ENCODE assay signal across 28 cellular contexts in the genomic region with DNA sequence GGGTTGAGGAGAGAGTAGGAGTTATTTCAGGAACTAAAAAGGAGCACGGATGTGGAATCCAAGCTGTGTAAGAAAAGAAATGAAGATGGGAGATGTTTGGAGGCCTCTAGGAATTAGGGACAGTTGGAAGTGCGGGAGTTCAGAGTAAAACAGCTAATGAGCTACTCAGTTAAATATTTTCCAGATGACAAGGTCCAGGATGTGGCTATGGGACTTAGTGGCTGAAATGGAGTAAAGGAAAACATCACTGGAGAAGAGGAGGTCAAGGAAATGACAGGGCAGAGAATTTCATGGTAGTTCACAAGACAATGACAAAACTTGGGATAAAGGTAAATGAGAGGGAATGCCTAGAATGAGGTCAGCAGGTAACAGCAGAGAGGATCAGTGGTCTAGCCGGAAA. TPM values are rescaled to one million over a fixed set of nuclear protein-coding genes. Genes with fewer than 3 reads are reported as not detected.
DNase-seq lines count a peak whose midpoint lies in the region; ATAC-seq and FAIRE-seq lines count a peak whose summit lies in the region.
"Had no signal": no experiment of that assay in that cellular context is flagged by ENCODE, and none has a peak within 500 bp of the region (broad histone marks: within the 10 kb centered on the region; RNA-seq: fewer than 3 reads in every experiment).

No MANE protein-coding gene starts in this region.

- CTCF ChIA-PET in activated naive CD4-positive, alpha-beta T cell treated with anti-CD3 and anti-CD28 coated beads, Interleukin-2, amount 10 ng/mL, durations not matched to agents 7 days and 5 days (lab: Charles Lee), result interaction anchor here (1.0 to 2.3 kb wide), 6 partner anchors 11 to 215 kb away, joined by 3 to 8 read pairs (median 5); partner anchors contain the start of gene GPR155

- FAIRE-seq in urothelium cell line (lab: Jason Lieb, UNC), result no peak

- no peak overlapping the region for H3K4me3 Mint-ChIP-seq in activated naive CD4-positive, alpha-beta T cell treated with anti-CD3 and anti-CD28 coated beads, Interleukin-2, amount 50 U/mL, for 24 hours
- no peak overlapping the region for H3K4me3 Mint-ChIP-seq in activated naive CD4-positive, alpha-beta T cell treated with anti-CD3 and anti-CD28 coated beads, Interleukin-2, amount 10 ng/mL, durations not matched to agents 7 days and 5 days
- H3K4me3 Mint-ChIP-seq: activated CD8-positive, alpha-beta T cell treated with anti-CD3 and anti-CD28 coated beads for 36 hours; B cell; stimulated activated naive CD8-positive, alpha-beta T cell treated with anti-CD3 and anti-CD28 coated beads, Interleukin-15, amount 100 ng/mL, for 72 hours had no signal

- no peaks in the 10 kb centered on the region for H3K9me3 Mint-ChIP-seq in activated naive CD4-positive, alpha-beta T cell treated with anti-CD3 and anti-CD28 coated beads, Interleukin-2, amount 50 U/mL, for 24 hours
- no peaks in the 10 kb centered on the region for H3K9me3 Mint-ChIP-seq in activated naive CD4-positive, alpha-beta T cell treated with anti-CD3 and anti-CD28 coated beads, Interleukin-2, amount 10 ng/mL, durations not matched to agents 7 days and 5 days
- H3K9me3 Mint-ChIP-seq: activated CD8-positive, alpha-beta T cell treated with anti-CD3 and anti-CD28 coated beads for 36 hours; stimulated activated naive CD8-positive, alpha-beta T cell treated with anti-CD3 and anti-CD28 coated beads, Interleukin-15, amount 100 ng/mL, for 72 hours had no signal

- H3K36me3 Mint-ChIP-seq in activated naive CD4-positive, alpha-beta T cell treated with anti-CD3 and anti-CD28 coated beads, Interleukin-2, amount 50 U/mL, for 24 hours, result peaks cover 9% of the 10 kb centered on the region
- peaks cover 40% of the 10 kb centered on the region for H3K36me3 Mint-ChIP-seq in activated naive CD4-positive, alpha-beta T cell treated with anti-CD3 and anti-CD28 coated beads, Interleukin-2, amount 10 ng/mL, durations not matched to agents 7 days and 5 days

- peaks cover 31% of the 10 kb centered on the region for H3K4me1 Mint-ChIP-seq in activated naive CD4-positive, alpha-beta T cell treated with anti-CD3 and anti-CD28 coated beads, Interleukin-2, amount 50 U/mL, for 24 hours
- peaks cover 3% of the 10 kb centered on the region for H3K4me1 Mint-ChIP-seq in activated naive CD4-positive, alpha-beta T cell treated with anti-CD3 and anti-CD28 coated beads, Interleukin-2, amount 10 ng/mL, durations not matched to agents 7 days and 5 days
- H3K4me1 Mint-ChIP-seq: B cell had no signal

- peak overlapping the region; percentile 9 for H3K27ac Mint-ChIP-seq in activated naive CD4-positive, alpha-beta T cell treated with anti-CD3 and anti-CD28 coated beads, Interleukin-2, amount 50 U/mL, for 24 hours
- H3K27ac Mint-ChIP-seq in activated naive CD4-positive, alpha-beta T cell treated with anti-CD3 and anti-CD28 coated beads, Interleukin-2, amount 10 ng/mL, durations not matched to agents 7 days and 5 days, result no peak overlapping the region
- H3K27ac Mint-ChIP-seq: activated CD8-positive, alpha-beta T cell treated with anti-CD3 and anti-CD28 coated beads for 36 hours; B cell; stimulated activated naive CD8-positive, alpha-beta T cell treated with anti-CD3 and anti-CD28 coated beads, Interleukin-15, amount 100 ng/mL, for 72 hours had no signal

- no peaks in the 10 kb centered on the region for H3K27me3 Mint-ChIP-seq in activated naive CD4-positive, alpha-beta T cell treated with anti-CD3 and anti-CD28 coated beads, Interleukin-2, amount 50 U/mL, for 24 hours
- H3K27me3 Mint-ChIP-seq in activated naive CD4-positive, alpha-beta T cell treated with anti-CD3 and anti-CD28 coated beads, Interleukin-2, amount 10 ng/mL, durations not matched to agents 7 days and 5 days, result no peaks in the 10 kb centered on the region
- H3K27me3 Mint-ChIP-seq: activated CD8-positive, alpha-beta T cell treated with anti-CD3 and anti-CD28 coated beads for 36 hours; B cell; stimulated activated naive CD8-positive, alpha-beta T cell treated with anti-CD3 and anti-CD28 coated beads, Interleukin-15, amount 100 ng/mL, for 72 hours had no signal

- no peak for ATAC-seq in GM18517 (IDR thresholded peaks at IDR 0.05; ENCODE audit: unreplicated experiment)
- ATAC-seq: activated CD8-positive, alpha-beta T cell treated with anti-CD3 and anti-CD28 coated beads for 36 hours; lower lobe of right lung; mucosa of descending colon; sciatic nerve; stimulated activated naive CD8-positive, alpha-beta T cell treated with anti-CD3 and anti-CD28 coated beads, Interleukin-15, amount 100 ng/mL, for 72 hours had no signal

- DNase-seq in activated naive CD4-positive, alpha-beta T cell treated with anti-CD3 and anti-CD28 coated beads, Interleukin-2, amount 10 ng/mL, durations not matched to agents 7 days and 5 days, result no peak
- peak; percentile 44 for DNase-seq in M059J (ENCODE audit: low read depth)
- peak; percentile 24 for DNase-seq in glomerular visceral epithelial cell (ENCODE audit: extremely low spot score)
- DNase-seq in urothelium cell line (ENCODE audit: low spot score), result no peak
- no peak for DNase-seq in HuH-7.5 (ENCODE audit: low spot score)
- DNase-seq in stimulated activated CD4-positive, alpha-beta T cell treated with anti-CD3 and anti-CD28 coated beads, Interleukin-12 subunit alpha, Interleukin-12 subunit beta, amount 100 ng/mL, for 4 hours, result no peak
- DNase-seq: 8988T; activated CD4-positive, CD25-positive, alpha-beta regulatory T cell; activated CD8-positive, alpha-beta T cell treated with anti-CD3 and anti-CD28 coated beads for 36 hours; activated gamma-delta T cell; amniotic stem cell; Calu3; caudate nucleus; glutamatergic neuron; kidney; lower lobe of right lung; MG63; mucosa of descending colon; NCI-H1417; NCI-H446 treated with DMSO at 0.1 percent for 48 hours; posterior cingulate gyrus; SHP77; stimulated activated naive CD8-positive, alpha-beta T cell treated with anti-CD3 and anti-CD28 coated beads, Interleukin-15, amount 100 ng/mL, for 72 hours; thyroid gland had no signal

RNA-seq across cellular contexts. Expression of gene GPR155, which starts 13.0 kb away (rescaled TPM):
- 1.6 and 2.5 TPM in 2 replicates for total RNA-seq in M059J (2014; rRNA removed; shearing (Covaris generic))

Comparison
In these comparisons a context has a peak if more than half of its experiments do, and no peak if none do; other contexts are left out.
1. DNase-seq: peak in M059J (single experiment) and glomerular visceral epithelial cell (single experiment); none in activated naive CD4-positive, alpha-beta T cell treated with anti-CD3 and anti-CD28 coated beads, Interleukin-2, amount 10 ng/mL, durations not matched to agents 7 days and 5 days (single experiment), urothelium cell line (single experiment), HuH-7.5 (single experiment) and stimulated activated CD4-positive, alpha-beta T cell treated with anti-CD3 and anti-CD28 coated beads, Interleukin-12 subunit alpha, Interleukin-12 subunit beta, amount 100 ng/mL, for 4 hours (single experiment).